In the genomic region with DNA sequence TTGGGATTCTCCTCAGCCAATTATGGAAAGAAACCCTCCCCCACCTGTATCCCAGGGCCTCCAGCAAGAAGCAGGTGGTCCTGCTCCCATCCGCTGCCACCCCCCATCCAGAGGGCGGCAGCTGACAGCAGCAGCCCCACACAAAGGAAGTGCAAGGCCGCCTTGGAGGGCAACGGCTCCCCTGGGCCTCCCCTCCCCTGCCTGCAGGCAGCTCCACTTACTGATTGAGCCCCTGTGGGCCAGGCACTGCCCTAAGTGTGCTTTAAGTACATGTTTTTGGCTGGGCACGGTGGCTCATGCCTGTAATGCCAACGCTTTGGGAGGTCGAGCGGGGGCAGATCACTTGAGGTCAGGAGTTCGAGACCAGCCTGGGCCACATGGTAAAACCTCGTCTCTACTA, we compare ENCODE assay signal across 16 cellular contexts.
DNase-seq lines count a peak whose midpoint lies in the region; ATAC-seq, FAIRE-seq and TF ChIP-seq lines count a peak whose summit lies in the region.
"Had no signal": no experiment of that assay in that cellular context is flagged by ENCODE, and none has a peak within 500 bp of the region (broad histone marks: within the 10 kb centered on the region; RNA-seq: fewer than 3 reads in every experiment).

No MANE protein-coding gene starts in this region.

- H3K27ac ChIP-seq in A549 (peak overlapping the region; percentile 71 to 98), C4-2B (peak overlapping the region; percentile 5; the same call in 1 of the 2 replicates)

- TF ChIP-seq POLR2A in A549 (IDR thresholded peaks at IDR 0.05; ENCODE audit: low read length): no peak

- no peak for TF ChIP-seq RAD21 in A549 (conservative IDR thresholded peaks at IDR 0.05 in 1 of 2, IDR thresholded peaks at IDR 0.05 in 1 of 2)

- no peaks in the 10 kb centered on the region for H3K9me3 Mint-ChIP-seq in WTC11
- H3K9me3 Mint-ChIP-seq: IgD-negative memory B cell had no signal

- peaks cover 6% of the 10 kb centered on the region for H3K4me1 Mint-ChIP-seq in WTC11

- no peaks in the 10 kb centered on the region for H3K27me3 Mint-ChIP-seq in WTC11 (ENCODE audit: low read depth)
- H3K27me3 Mint-ChIP-seq: IgD-negative memory B cell had no signal

- no peak overlapping the region for H3K4me3 Mint-ChIP-seq in WTC11
- H3K4me3 Mint-ChIP-seq: IgD-negative memory B cell had no signal

- ATAC-seq in A549: 0 out of 6 replicates have a peak, but pooled peaks of 1 of the 2 experiments have one; percentile 10
- peak; percentile 50; the same call in 1 of the 2 replicates for ATAC-seq in WTC11
- no peak for ATAC-seq in left lobe of liver
- ATAC-seq: GM12878, Panc1, Right ventricle myocardium inferior had no signal

- TF ChIP-seq EP300 in A549 (IDR thresholded peaks at IDR 0.05): no peak

- POLR2A ChIA-PET in A549 (lab: Yijun Ruan, JAX): no interaction called here
- POLR2A ChIA-PET in WTC11 (lab: Charles Lee): interaction anchor here (1.2 kb wide), 1 partner anchor 12 kb away, joined by 3 read pairs; no protein-coding TSS in a partner anchor

- peak overlapping the region; percentile 37 for H3K4me2 ChIP-seq in A549

- no peak for FAIRE-seq in A549 (lab: Jason Lieb, UNC)
- FAIRE-seq: GM12878, GM18507 had no signal

- H3K27ac Mint-ChIP-seq in WTC11: no peak overlapping the region
- H3K27ac Mint-ChIP-seq: IgD-negative memory B cell had no signal

- WGBS in A549 (ENCODE audit: missing lambda C conversion rate): 70% methylated on average over 8 of the region's 10 CpGs

- no peak overlapping the region for H3K4me3 ChIP-seq in A549
- H3K4me3 ChIP-seq: GM12878, HAP-1 had no signal

- no peaks in the 10 kb centered on the region for H3K36me3 Mint-ChIP-seq in WTC11

- DNase-seq in A549 (ENCODE audit: low read depth in 1 of 2, low spot score in 1 of 2): no peak
- DNase-seq in NCI-H1436 treated with DMSO at 0.1 percent for 48 hours (lab: John Stamatoyannopoulos, UW): peak; percentile 75
- DNase-seq in WTC11 (ENCODE audit: low spot score): peak; percentile 32
- DNase-seq in NCI-H510A treated with DMSO at 0.1 percent for 48 hours (lab: John Stamatoyannopoulos, UW): no peak
- DNase-seq in activated T-cell treated with anti-CD3 and anti-CD28 coated beads, Interleukin-2, amount 50 U/mL, for 48 hours: no peak
- no peak for DNase-seq in left lobe of liver (ENCODE audit: low spot score)
- DNase-seq in activated effector memory CD4-positive, alpha-beta T cell treated with anti-CD3 and anti-CD28 coated beads, Interleukin-2, amount 50 U/mL, for 16 hours: no peak
- DNase-seq: NCI-H187 treated with DMSO at 0.1 percent for 48 hours, NCI-H526 had no signal

- CTCF ChIA-PET in A549 (lab: Yijun Ruan, JAX) (interaction anchor here (0.9 to 1.6 kb wide), 4 partner anchors 14 to 156 kb away, joined by 3 to 4 read pairs (median 3); no protein-coding TSS in a partner anchor), WTC11 (lab: Charles Lee) (interaction anchor here (0.7 to 1.3 kb wide), 3 partner anchors 49 to 156 kb away, joined by 3 to 4 read pairs (median 3); no protein-coding TSS in a partner anchor)

- no peaks in the 10 kb centered on the region for H3K9me3 ChIP-seq in A549
- H3K9me3 ChIP-seq: HAP-1 had no signal

- no peak for TF ChIP-seq CTCF in A549 (IDR thresholded peaks at IDR 0.05)
- TF ChIP-seq CTCF in C4-2B (conservative IDR thresholded peaks at IDR 0.05): no peak
- TF ChIP-seq CTCF in WTC11 (IDR thresholded peaks at IDR 0.05): no peak

- H3K4me1 ChIP-seq in A549: peaks cover 40% of the 10 kb centered on the region
- H3K4me1 ChIP-seq: HAP-1 had no signal

TF ChIP-seq in A549, 52 proteins besides CTCF, POLR2A, EP300 and RAD21:
- TF ChIP-seq BHLHE40 (IDR thresholded peaks at IDR 0.05; ENCODE audit: low read depth, low read length) (no peak), POLR2AphosphoS2 (conservative IDR thresholded peaks at IDR 0.05; ENCODE audit: low read length) (no peak), TFCP2L1 (CRISPR knock-in tag; IDR thresholded peaks at IDR 0.05) (no peak), RFX5 (IDR thresholded peaks at IDR 0.05) (no peak), CBX2 (IDR thresholded peaks at IDR 0.05; ENCODE audit: borderline replicate concordance, low read depth) (no peak), MAFK (IDR thresholded peaks at IDR 0.05; ENCODE audit: partially characterized antibody) (no peak), FOSL2 (IDR thresholded peaks at IDR 0.05) (no peak), FOSL2 (CRISPR knock-in tag; IDR thresholded peaks at IDR 0.05) (no peak), ZNF302 (CRISPR knock-in tag; IDR thresholded peaks at IDR 0.05) (no peak), GATA3 (IDR thresholded peaks at IDR 0.05; ENCODE audit: borderline replicate concordance) (no peak), JUN (IDR thresholded peaks at IDR 0.05) (no peak), RARB (CRISPR knock-in tag; IDR thresholded peaks at IDR 0.05) (no peak)
- TF ChIP-seq, protein P1, sequence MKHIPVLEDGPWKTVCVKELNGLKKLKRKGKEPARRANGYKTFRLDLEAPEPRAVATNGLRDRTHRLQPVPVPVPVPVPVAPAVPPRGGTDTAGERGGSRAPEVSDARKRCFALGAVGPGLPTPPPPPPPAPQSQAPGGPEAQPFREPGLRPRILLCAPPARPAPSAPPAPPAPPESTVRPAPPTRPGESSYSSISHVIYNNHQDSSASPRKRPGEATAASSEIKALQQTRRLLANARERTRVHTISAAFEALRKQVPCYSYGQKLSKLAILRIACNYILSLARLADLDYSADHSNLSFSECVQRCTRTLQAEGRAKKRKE (CRISPR knock-in tag; IDR thresholded peaks at IDR 0.05; ENCODE audit: low read depth): no peak
- TF ChIP-seq, protein P2, sequence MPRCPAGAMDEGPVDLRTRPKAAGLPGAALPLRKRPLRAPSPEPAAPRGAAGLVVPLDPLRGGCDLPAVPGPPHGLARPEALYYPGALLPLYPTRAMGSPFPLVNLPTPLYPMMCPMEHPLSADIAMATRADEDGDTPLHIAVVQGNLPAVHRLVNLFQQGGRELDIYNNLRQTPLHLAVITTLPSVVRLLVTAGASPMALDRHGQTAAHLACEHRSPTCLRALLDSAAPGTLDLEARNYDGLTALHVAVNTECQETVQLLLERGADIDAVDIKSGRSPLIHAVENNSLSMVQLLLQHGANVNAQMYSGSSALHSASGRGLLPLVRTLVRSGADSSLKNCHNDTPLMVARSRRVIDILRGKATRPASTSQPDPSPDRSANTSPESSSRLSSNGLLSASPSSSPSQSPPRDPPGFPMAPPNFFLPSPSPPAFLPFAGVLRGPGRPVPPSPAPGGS (IDR thresholded peaks at IDR 0.05): no peak
- TF ChIP-seq, protein P3, sequence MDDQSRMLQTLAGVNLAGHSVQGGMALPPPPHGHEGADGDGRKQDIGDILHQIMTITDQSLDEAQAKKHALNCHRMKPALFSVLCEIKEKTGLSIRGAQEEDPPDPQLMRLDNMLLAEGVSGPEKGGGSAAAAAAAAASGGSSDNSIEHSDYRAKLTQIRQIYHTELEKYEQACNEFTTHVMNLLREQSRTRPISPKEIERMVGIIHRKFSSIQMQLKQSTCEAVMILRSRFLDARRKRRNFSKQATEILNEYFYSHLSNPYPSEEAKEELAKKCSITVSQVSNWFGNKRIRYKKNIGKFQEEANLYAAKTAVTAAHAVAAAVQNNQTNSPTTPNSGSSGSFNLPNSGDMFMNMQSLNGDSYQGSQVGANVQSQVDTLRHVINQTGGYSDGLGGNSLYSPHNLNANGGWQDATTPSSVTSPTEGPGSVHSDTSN (IDR thresholded peaks at IDR 0.05): no peak

TF ChIP-seq in WTC11, 78 proteins besides CTCF, POLR2A, EP300 and RAD21 (continues in another document):
- TF ChIP-seq MXD4 (CRISPR knock-in tag; IDR thresholded peaks at IDR 0.05; ENCODE audit: borderline replicate concordance) (no peak), CBFB (CRISPR knock-in tag; IDR thresholded peaks at IDR 0.05; ENCODE audit: low read depth) (no peak), TEAD1 (CRISPR knock-in tag; IDR thresholded peaks at IDR 0.05) (no peak), SP1 (CRISPR knock-in tag; conservative IDR thresholded peaks at IDR 0.05) (no peak), ZNF263 (CRISPR knock-in tag; IDR thresholded peaks at IDR 0.05; ENCODE audit: low read depth) (no peak), NR3C1 (CRISPR knock-in tag; conservative IDR thresholded peaks at IDR 0.05; ENCODE audit: low read depth) (no peak), GRHL2 (CRISPR knock-in tag; IDR thresholded peaks at IDR 0.05; ENCODE audit: insufficient replicate concordance, severe bottlenecking) (no peak), ZNF671 (CRISPR knock-in tag; IDR thresholded peaks at IDR 0.05) (no peak)
- TF ChIP-seq, protein P4, sequence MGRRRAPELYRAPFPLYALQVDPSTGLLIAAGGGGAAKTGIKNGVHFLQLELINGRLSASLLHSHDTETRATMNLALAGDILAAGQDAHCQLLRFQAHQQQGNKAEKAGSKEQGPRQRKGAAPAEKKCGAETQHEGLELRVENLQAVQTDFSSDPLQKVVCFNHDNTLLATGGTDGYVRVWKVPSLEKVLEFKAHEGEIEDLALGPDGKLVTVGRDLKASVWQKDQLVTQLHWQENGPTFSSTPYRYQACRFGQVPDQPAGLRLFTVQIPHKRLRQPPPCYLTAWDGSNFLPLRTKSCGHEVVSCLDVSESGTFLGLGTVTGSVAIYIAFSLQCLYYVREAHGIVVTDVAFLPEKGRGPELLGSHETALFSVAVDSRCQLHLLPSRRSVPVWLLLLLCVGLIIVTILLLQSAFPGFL (CRISPR knock-in tag; IDR thresholded peaks at IDR 0.05; ENCODE audit: borderline replicate concordance): no peak

Comparison
In these comparisons a context has a peak if more than half of its experiments do, and no peak if none do; other contexts are left out.
1. DNase-seq: peak in NCI-H1436 treated with DMSO at 0.1 percent for 48 hours (single experiment) and WTC11 (single experiment); none in A549 (0 of 2), NCI-H510A treated with DMSO at 0.1 percent for 48 hours (single experiment), activated T-cell treated with anti-CD3 and anti-CD28 coated beads, Interleukin-2, amount 50 U/mL, for 48 hours (0 of 2), left lobe of liver (single experiment) and activated effector memory CD4-positive, alpha-beta T cell treated with anti-CD3 and anti-CD28 coated beads, Interleukin-2, amount 50 U/mL, for 16 hours (single experiment).